Comparison of ENCODE assay signal across 16 cellular contexts in genomic region chr16:88507231-88507743, GRCh38.
"Had no signal": no experiment of that assay in that cellular context is flagged by ENCODE, and none has a peak within 500 bp of the region (broad histone marks: within the 10 kb centered on the region; RNA-seq: fewer than 3 reads in every experiment).

No MANE protein-coding gene starts in this region.

- H3K4me1 ChIP-seq: gastrocnemius medialis, heart right ventricle had no signal

- H3K27me3 ChIP-seq: heart right ventricle, neural progenitor cell, ovary had no signal

- H3K36me3 ChIP-seq: gastrocnemius medialis, heart right ventricle, neural progenitor cell, ovary, WERI-Rb-1 had no signal

- H3K9ac ChIP-seq: neural progenitor cell had no signal

- H2AFZ ChIP-seq: neural progenitor cell had no signal

- H3K4me3 ChIP-seq: gastrocnemius medialis, heart right ventricle, neural progenitor cell, ovary had no signal

- ATAC-seq: activated CD4-positive, alpha-beta T cell treated with anti-CD3 and anti-CD28 coated beads for 36 hours; activated naive CD4-positive, alpha-beta T cell treated with anti-CD3 and anti-CD28 coated beads, Interleukin-2, amount 50 U/mL, for 72 hours; effector memory CD8-positive, alpha-beta T cell; gastrocnemius medialis; heart right ventricle had no signal

- H3K9me3 ChIP-seq: gastrocnemius medialis, heart right ventricle, ovary had no signal

- DNase-seq: activated CD4-positive, alpha-beta memory T cell treated with anti-CD3 and anti-CD28 coated beads, Interleukin-2, amount 10 ng/mL, durations not matched to agents 7 days and 5 days; activated CD4-positive, alpha-beta T cell treated with anti-CD3 and anti-CD28 coated beads for 36 hours; activated effector memory CD4-positive, alpha-beta T cell treated with anti-CD3 and anti-CD28 coated beads, Interleukin-2, amount 50 U/mL, for 16 hours; activated T-cell treated with anti-CD3 and anti-CD28 coated beads, Interleukin-2, amount 50 U/mL, for 24 hours; effector memory CD8-positive, alpha-beta T cell; gastrocnemius medialis; heart right ventricle; naive B cell; ovary; stimulated activated CD4-positive, alpha-beta T cell treated with anti-CD3 and anti-CD28 coated beads, Interleukin-12 subunit alpha, Interleukin-12 subunit beta, amount 100 ng/mL, for 4 hours; stimulated activated CD4-positive, alpha-beta T cell treated with anti-CD3 and anti-CD28 coated beads, Interleukin-2, amount 100 ng/mL, for 24 hours; T-helper 1 cell; WERI-Rb-1 had no signal

- H3K4me2 ChIP-seq: neural progenitor cell had no signal

- H3K27ac ChIP-seq: epithelial cell of prostate, gastrocnemius medialis, heart right ventricle, neural progenitor cell, ovary, WERI-Rb-1 had no signal
